In the genomic region with DNA sequence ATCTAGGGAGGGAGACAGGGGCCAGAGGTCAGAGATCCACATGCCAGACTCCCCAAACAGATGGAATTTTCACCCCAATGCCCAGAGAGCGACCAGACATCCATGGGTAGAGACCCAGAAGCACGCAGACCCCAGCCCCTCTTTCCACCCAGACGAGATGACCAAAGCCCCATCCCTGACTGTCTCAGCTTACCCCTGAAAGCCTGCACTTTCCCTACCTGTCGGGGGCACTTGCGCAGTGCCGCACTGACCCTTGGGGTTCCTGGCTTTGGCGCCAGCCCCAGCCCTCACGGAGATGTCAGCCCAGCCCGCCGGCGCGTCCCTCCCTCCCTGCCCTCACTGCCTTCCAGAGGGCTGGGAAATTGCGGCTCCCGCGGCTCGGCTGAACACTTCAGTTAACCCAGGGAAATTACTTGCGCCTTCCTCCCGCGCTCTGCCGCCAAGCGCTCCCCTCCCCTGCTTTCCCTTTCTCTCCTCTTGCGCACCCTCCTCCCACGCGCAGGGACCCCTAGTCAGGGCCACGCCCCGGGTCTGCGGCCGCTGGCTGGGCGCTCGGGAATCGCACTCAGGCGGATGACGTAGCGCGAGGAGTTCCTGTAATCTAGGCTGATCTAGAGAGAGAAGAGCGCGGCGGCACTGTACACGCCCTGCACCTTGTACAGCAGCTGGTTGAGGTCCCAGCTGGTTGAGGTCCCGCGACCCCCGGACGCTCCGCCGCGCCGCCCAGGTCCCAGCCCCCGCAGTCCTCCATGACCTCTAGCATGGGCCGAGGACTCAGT, we compare ENCODE assay signal across 9 cellular contexts. TPM values are rescaled to one million over a fixed set of nuclear protein-coding genes. Genes with fewer than 3 reads are reported as not detected.
A peak's percentile ranks its signal among the peaks of the same experiment; 100 is the strongest.
DNase-seq lines count a peak whose midpoint lies in the region; ATAC-seq lines count a peak whose summit lies in the region.
"Had no signal": no experiment of that assay in that cellular context is flagged by ENCODE, and none has a peak within 500 bp of the region (broad histone marks: within the 10 kb centered on the region; RNA-seq: fewer than 3 reads in every experiment).

No MANE protein-coding gene starts in this region.

- DNase-seq in SIG-M5 treated with dmso at 0.1 percent for 504 hours (lab: John Stamatoyannopoulos, UW; ENCODE audit: unreplicated experiment) (peak; percentile 60), SIG-M5 (lab: John Stamatoyannopoulos, UW) (no peak), UCSD-AML1 (lab: John Stamatoyannopoulos, UW; ENCODE audit: unreplicated experiment) (peak; percentile 53), right cardiac atrium (no peak), pons (ENCODE audit: low spot score) (no peak)
- no peak for DNase-seq in stimulated activated naive B cell treated with anti-CD40 and anti-IgM and Interleukin-4, amounts not matched to agents 10 μg/mL and 1 μg/mL and 100 μg/mL, for 72 hours
- DNase-seq in effector CD4-positive, alpha-beta T cell = no peak

- peaks cover 0 to 8% of the 10 kb centered on the region in 2 donors for H3K36me3 Mint-ChIP-seq in stimulated activated naive B cell treated with anti-CD40 and anti-IgM and Interleukin-4, amounts not matched to agents 10 μg/mL and 1 μg/mL and 100 μg/mL, for 72 hours

- no peak for ATAC-seq in right cardiac atrium
- peak; percentile 43 to 47 for ATAC-seq in stimulated activated naive B cell treated with anti-CD40 and anti-IgM and Interleukin-4, amounts not matched to agents 10 μg/mL and 1 μg/mL and 100 μg/mL, for 72 hours (replicated peaks)
- no peak for ATAC-seq in HG03196 (IDR thresholded peaks at IDR 0.05; ENCODE audit: unreplicated experiment)

- no peak overlapping the region for H3K27ac ChIP-seq in right cardiac atrium (ENCODE audit: low read length)

- 2% methylated on average over 49 of the region's 49 CpGs for WGBS in right cardiac atrium

- H3K27ac Mint-ChIP-seq in stimulated activated naive B cell treated with anti-CD40 and anti-IgM and Interleukin-4, amounts not matched to agents 10 μg/mL and 1 μg/mL and 100 μg/mL, for 72 hours = no peak overlapping the region

- H3K27me3 Mint-ChIP-seq in stimulated activated naive B cell treated with anti-CD40 and anti-IgM and Interleukin-4, amounts not matched to agents 10 μg/mL and 1 μg/mL and 100 μg/mL, for 72 hours = peaks cover 63 to 90% of the 10 kb centered on the region in 2 donors

- H3K4me3 Mint-ChIP-seq in stimulated activated naive B cell treated with anti-CD40 and anti-IgM and Interleukin-4, amounts not matched to agents 10 μg/mL and 1 μg/mL and 100 μg/mL, for 72 hours = peak overlapping the region; percentile 79 to 83

- H3K4me1 ChIP-seq in right cardiac atrium (ENCODE audit: control insufficient read depth, insufficient read depth, low read length) = no peaks in the 10 kb centered on the region

- intact Hi-C loops in right cardiac atrium (cut with DNase I) = no loop called here

- H3K9me3 Mint-ChIP-seq in stimulated activated naive B cell treated with anti-CD40 and anti-IgM and Interleukin-4, amounts not matched to agents 10 μg/mL and 1 μg/mL and 100 μg/mL, for 72 hours = peaks cover 0 to 4% of the 10 kb centered on the region in 2 donors

- H3K27me3 ChIP-seq in right cardiac atrium (ENCODE audit: control insufficient read depth, insufficient read depth) = no peaks in the 10 kb centered on the region

- H3K9me3 ChIP-seq in right cardiac atrium (ENCODE audit: control insufficient read depth, low read length) = no peaks in the 10 kb centered on the region

- H3K4me1 Mint-ChIP-seq in stimulated activated naive B cell treated with anti-CD40 and anti-IgM and Interleukin-4, amounts not matched to agents 10 μg/mL and 1 μg/mL and 100 μg/mL, for 72 hours = peaks cover 15 to 34% of the 10 kb centered on the region in 2 donors

- peak overlapping the region; percentile 11 for H3K4me3 ChIP-seq in right cardiac atrium (ENCODE audit: low read length)

RNA-seq across cellular contexts. Expression of gene ALPG, which starts 12.0 kb away (rescaled TPM):
- not detected for total RNA-seq in right cardiac atrium
- polyA plus RNA-seq in right cardiac atrium = not detected
- total RNA-seq: SK-MEL-5 had no signal

RNA-seq across cellular contexts. Expression of gene ALPI, which starts 37.3 kb away (rescaled TPM):
- not detected for total RNA-seq in right cardiac atrium
- polyA plus RNA-seq in right cardiac atrium = not detected
- total RNA-seq: SK-MEL-5 had no signal

RNA-seq across cellular contexts. Expression of gene ALPP, which starts 40.1 kb away (rescaled TPM):
- total RNA-seq in right cardiac atrium = not detected
- polyA plus RNA-seq in right cardiac atrium = not detected
- total RNA-seq: SK-MEL-5 had no signal

Comparison
In these comparisons a context has a peak if more than half of its experiments do, and no peak if none do; other contexts are left out.
1. DNase-seq: peak in SIG-M5 treated with dmso at 0.1 percent for 504 hours (single experiment) and UCSD-AML1 (single experiment); none in SIG-M5 (single experiment), right cardiac atrium (0 of 3), stimulated activated naive B cell treated with anti-CD40 and anti-IgM and Interleukin-4, amounts not matched to agents 10 μg/mL and 1 μg/mL and 100 μg/mL, for 72 hours (single experiment), pons (single experiment) and effector CD4-positive, alpha-beta T cell (single experiment).
2. ATAC-seq: peak in stimulated activated naive B cell treated with anti-CD40 and anti-IgM and Interleukin-4, amounts not matched to agents 10 μg/mL and 1 μg/mL and 100 μg/mL, for 72 hours (2 of 2); none in right cardiac atrium (0 of 2) and HG03196 (single experiment).